ENCODE assay signal across 20 cellular contexts in the genomic region with DNA sequence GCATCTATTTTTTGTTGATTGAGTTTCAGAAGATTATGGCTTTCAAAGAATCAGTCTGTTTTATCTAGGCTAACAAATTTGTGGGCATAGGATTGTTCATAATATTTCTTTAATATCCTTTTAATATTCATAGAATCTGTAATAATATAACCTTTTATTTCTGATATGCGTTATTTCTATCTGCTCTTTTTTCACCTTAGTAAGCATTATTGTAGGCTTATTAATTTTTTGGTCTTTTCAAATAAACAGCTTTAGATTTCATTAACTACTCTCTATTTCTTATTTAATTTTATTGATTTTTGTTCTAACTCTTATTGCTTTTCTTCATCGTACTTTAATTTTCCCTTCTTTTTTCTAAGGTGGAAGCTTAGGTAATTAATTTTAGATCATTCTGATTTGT.
A peak's percentile ranks its signal among the peaks of the same experiment; 100 is the strongest.
DNase-seq lines count a peak whose midpoint lies in the region; ATAC-seq, FAIRE-seq and TF ChIP-seq lines count a peak whose summit lies in the region.
"Had no signal": no experiment of that assay in that cellular context is flagged by ENCODE, and none has a peak within 500 bp of the region (broad histone marks: within the 10 kb centered on the region; RNA-seq: fewer than 3 reads in every experiment).

No MANE protein-coding gene starts in this region.

- TF ChIP-seq EP300 in HepG2 (IDR thresholded peaks at IDR 0.05; ENCODE audit: low read depth in 2 of 2, low read length in 2 of 2) (no peak), HepG2 (CRISPR knock-in tag; IDR thresholded peaks at IDR 0.05; ENCODE audit: borderline replicate concordance) (no peak), K562 (IDR thresholded peaks at IDR 0.05; ENCODE audit: low read length) (no peak)

- CTCF ChIA-PET in HepG2 (lab: Yijun Ruan, JAX; ENCODE audit: low intra/inter-chr PET ratio, low total read pairs) (no interaction called here), K562 (lab: Yijun Ruan, JAX; ENCODE audit: low intra/inter-chr PET ratio) (no interaction called here)

- intact Hi-C loops in HepG2 (cut with micrococcal nuclease; ENCODE audit: unreplicated experiment) (no loop called here), right lobe of liver (cut with DNase I) (no loop called here), K562 (cut with micrococcal nuclease) (no loop called here)

- no peak overlapping the region for H3K27ac ChIP-seq in HepG2 (ENCODE audit: extremely low read length, insufficient read depth, low read length)
- H3K27ac ChIP-seq in right lobe of liver = no peak overlapping the region
- H3K27ac ChIP-seq in K562 (ENCODE audit: extremely low read depth, low read depth, low read length) = no peak overlapping the region
- no peak overlapping the region for H3K27ac ChIP-seq in small intestine (ENCODE audit: low read depth in 1 of 2, low read length in 1 of 2)
- H3K27ac ChIP-seq: 22Rv1; BLaER1 treated with 17β-estradiol and CSF1 and Interleukin-3, amounts not matched to agents 10 nM and 100 nM; C4-2B had no signal

- DNase-seq in HepG2 (ENCODE audit: low spot score) = no peak
- DNase-seq in right lobe of liver = no peak
- no peak for DNase-seq in K562 (ENCODE audit: extremely low read depth in 1 of 4, low spot score in 3 of 4)
- no peak for DNase-seq in small intestine
- DNase-seq in NCI-H345 (lab: John Stamatoyannopoulos, UW) = no peak
- no peak for DNase-seq in hepatic stellate cell (ENCODE audit: low spot score)
- DNase-seq: AML-193; Caco-2; Calu3; CD4-positive, alpha-beta T cell; CD8-positive, alpha-beta T cell; DMS79 treated with DMSO at 0.1 percent for 48 hours; GF-D8 had no signal

- H3K36me3 ChIP-seq in HepG2 (replicated peaks in 1 of 2; ENCODE audit: control insufficient read depth in 1 of 2, insufficient read depth in 2 of 2, low read length in 2 of 2) (no peaks in the 10 kb centered on the region), right lobe of liver (no peaks in the 10 kb centered on the region), K562 (ENCODE audit: control insufficient read depth, insufficient read depth, low read length) (no peaks in the 10 kb centered on the region), small intestine (ENCODE audit: control insufficient read depth in 2 of 2, insufficient read depth in 2 of 2, low read length in 2 of 2) (no peaks in the 10 kb centered on the region)
- H3K36me3 ChIP-seq: BLaER1 treated with 17β-estradiol and CSF1 and Interleukin-3, amounts not matched to agents 10 nM and 100 nM had no signal

- H3K4me3 ChIP-seq in HepG2 (replicated peaks in 1 of 3; ENCODE audit: insufficient read depth in 1 of 3, low read depth in 2 of 3, low read length in 3 of 3) = no peak overlapping the region
- H3K4me3 ChIP-seq in right lobe of liver = no peak overlapping the region
- H3K4me3 ChIP-seq in K562 = no peak overlapping the region
- H3K4me3 ChIP-seq in small intestine (ENCODE audit: low read depth in 1 of 2, low read length in 2 of 2) = no peak overlapping the region
- H3K4me3 ChIP-seq: BLaER1 treated with 17β-estradiol and CSF1 and Interleukin-3, amounts not matched to agents 10 nM and 100 nM had no signal

- TF ChIP-seq CTCF in HepG2 (CRISPR knock-in tag; IDR thresholded peaks at IDR 0.05) (no peak), right lobe of liver (IDR thresholded peaks at IDR 0.05) (no peak), K562 (IDR thresholded peaks at IDR 0.05 in 2 of 3, conservative IDR thresholded peaks at IDR 0.05 in 1 of 3; ENCODE audit: insufficient read depth in 2 of 3, low read depth in 1 of 3, low read length in 3 of 3) (no peak)

- WGBS in HepG2 (ENCODE audit: low lambda C conversion rate) = 2% methylated on average over 2 of the region's 2 CpGs
- WGBS in right lobe of liver (ENCODE audit: insufficient coverage, low coverage, low lambda C conversion rate, missing lambda C conversion rate) = 52% methylated on average over 2 of the region's 2 CpGs
- WGBS in K562 (ENCODE audit: insufficient coverage, low coverage, missing lambda C conversion rate) = 0% methylated on average over 2 of the region's 2 CpGs
- WGBS in small intestine, 3 donors = 83 to 93% (median 93%) methylated on average over 2 of the region's 2 CpGs

- no peaks in the 10 kb centered on the region for H3K27me3 ChIP-seq in HepG2 (ENCODE audit: control insufficient read depth in 1 of 2, insufficient read depth in 2 of 2, low read length in 2 of 2)
- no peaks in the 10 kb centered on the region for H3K27me3 ChIP-seq in right lobe of liver
- H3K27me3 ChIP-seq in K562 (ENCODE audit: control insufficient read depth in 2 of 2, insufficient read depth in 2 of 2, low read length in 2 of 2) = no peaks in the 10 kb centered on the region
- H3K27me3 ChIP-seq in small intestine (ENCODE audit: control insufficient read depth in 2 of 2, insufficient read depth in 2 of 2, low read length in 2 of 2) = no peaks in the 10 kb centered on the region
- H3K27me3 ChIP-seq: BLaER1 treated with 17β-estradiol and CSF1 and Interleukin-3, amounts not matched to agents 10 nM and 100 nM had no signal

- H3K9me3 ChIP-seq in HepG2 (ENCODE audit: low read length) = peaks cover 94% of the 10 kb centered on the region
- H3K9me3 ChIP-seq in right lobe of liver = no peaks in the 10 kb centered on the region
- H3K9me3 ChIP-seq in K562 (replicated peaks; ENCODE audit: control insufficient read depth, insufficient read depth, low read depth, low read length) = no peaks in the 10 kb centered on the region; the same call in 1 of the 2 replicates
- H3K9me3 ChIP-seq in small intestine (ENCODE audit: control insufficient read depth, low read depth) = no peaks in the 10 kb centered on the region
- H3K9me3 ChIP-seq: Caco-2 had no signal

- POLR2A ChIA-PET in HepG2 (lab: Yijun Ruan, JAX) = no interaction called here
- POLR2A ChIA-PET in K562 (lab: Yijun Ruan, JAX) = no interaction called here

- no peaks in the 10 kb centered on the region for H4K20me1 ChIP-seq in HepG2 (ENCODE audit: insufficient read depth, low read length)
- no peaks in the 10 kb centered on the region for H4K20me1 ChIP-seq in K562 (replicated peaks; ENCODE audit: control insufficient read depth, insufficient read depth, low read length)
- H4K20me1 ChIP-seq: BLaER1 treated with 17β-estradiol and CSF1 and Interleukin-3, amounts not matched to agents 10 nM and 100 nM had no signal

- no peak for TF ChIP-seq RAD21 in HepG2 (CRISPR knock-in tag; IDR thresholded peaks at IDR 0.05)
- TF ChIP-seq RAD21 in K562 (CRISPR knock-in tag; conservative IDR thresholded peaks at IDR 0.05 in 1 of 2, IDR thresholded peaks at IDR 0.05 in 1 of 2) = no peak

- H3K79me2 ChIP-seq in HepG2 (ENCODE audit: insufficient read depth, low read length) (no peaks in the 10 kb centered on the region), K562 (ENCODE audit: control insufficient read depth, insufficient read depth, low read length) (no peaks in the 10 kb centered on the region)

- TF ChIP-seq POLR2A in HepG2 (IDR thresholded peaks at IDR 0.05; ENCODE audit: insufficient read depth in 1 of 2, low read depth in 2 of 2, low read length in 2 of 2) = no peak
- TF ChIP-seq POLR2A in right lobe of liver (IDR thresholded peaks at IDR 0.05) = no peak
- TF ChIP-seq POLR2A in K562 (conservative IDR thresholded peaks at IDR 0.05) = no peak

- no peak overlapping the region for H3K9ac ChIP-seq in HepG2 (ENCODE audit: insufficient read depth, low read depth, low read length)
- H3K9ac ChIP-seq in K562 (ENCODE audit: insufficient read depth in 1 of 2, low read depth in 2 of 2, low read length in 2 of 2) = no peak overlapping the region
- H3K9ac ChIP-seq: BLaER1 treated with 17β-estradiol and CSF1 and Interleukin-3, amounts not matched to agents 10 nM and 100 nM had no signal

- BruUV-seq in HepG2 (replicated peaks; lab: Mats Ljungman, UMichigan) (no TSS peak), K562 (replicated peaks; lab: Mats Ljungman, UMichigan) (no TSS peak)

- H2AFZ ChIP-seq in HepG2 (ENCODE audit: low read length) (no peak overlapping the region), K562 (ENCODE audit: low read depth, low read length) (no peak overlapping the region)

- no peaks in the 10 kb centered on the region for H3K4me1 ChIP-seq in HepG2 (ENCODE audit: insufficient read depth, low read length)
- no peaks in the 10 kb centered on the region for H3K4me1 ChIP-seq in right lobe of liver
- no peaks in the 10 kb centered on the region for H3K4me1 ChIP-seq in K562 (replicated peaks in 1 of 2; ENCODE audit: control insufficient read depth in 2 of 2, insufficient read depth in 2 of 2, low read length in 2 of 2)
- no peaks in the 10 kb centered on the region for H3K4me1 ChIP-seq in small intestine (ENCODE audit: control insufficient read depth in 2 of 2, insufficient read depth in 1 of 2, low read depth in 1 of 2, low read length in 1 of 2)
- H3K4me1 ChIP-seq: BLaER1 treated with 17β-estradiol and CSF1 and Interleukin-3, amounts not matched to agents 10 nM and 100 nM; Caco-2 had no signal

- in situ Hi-C loops in HepG2 (cut with HindIII; ENCODE audit: extremely low pct_ligation_motif_present, low pct_unique_long_range_greater_than_20kb) (no loop called here), K562 (cut with MboI) (no loop called here)

- FAIRE-seq in HepG2 (lab: Jason Lieb, UNC) (no peak), K562 (lab: Jason Lieb, UNC) (no peak), small intestine (lab: Jason Lieb, UNC) (peak; percentile 81)
- FAIRE-seq: D721Med, G401.6, GM12891, GM19239 had no signal

- H3K4me2 ChIP-seq in HepG2 (ENCODE audit: low read depth, low read length) (no peak overlapping the region), K562 (ENCODE audit: insufficient read depth, low read length) (no peak overlapping the region)
- H3K4me2 ChIP-seq: BLaER1 treated with 17β-estradiol and CSF1 and Interleukin-3, amounts not matched to agents 10 nM and 100 nM had no signal

- no peak for ATAC-seq in HepG2
- ATAC-seq in right lobe of liver = no peak
- ATAC-seq in K562 = no peak
- ATAC-seq: CD8-positive, alpha-beta T cell had no signal

- H3K9me1 ChIP-seq in K562 (ENCODE audit: control insufficient read depth, insufficient read depth, low read length) = no peaks in the 10 kb centered on the region

TF ChIP-seq in HepG2, 621 proteins besides CTCF, POLR2A, EP300 and RAD21 (continues in another document):
- no peak for TF ChIP-seq HES4 (CRISPR knock-in tag; IDR thresholded peaks at IDR 0.05; ENCODE audit: borderline replicate concordance)
- no peak for TF ChIP-seq ATF1 (CRISPR knock-in tag; IDR thresholded peaks at IDR 0.05)
- peak; percentile 50 to 80 for TF ChIP-seq MAFK (conservative IDR thresholded peaks at IDR 0.05 in 1 of 2, IDR thresholded peaks at IDR 0.05 in 1 of 2; ENCODE audit: low read length in 2 of 2)
- no peak for TF ChIP-seq ZZZ3 (CRISPR knock-in tag; IDR thresholded peaks at IDR 0.05; ENCODE audit: borderline replicate concordance)

TF ChIP-seq in K562, 482 proteins besides CTCF, POLR2A, EP300 and RAD21:
- TF ChIP-seq C11orf30 (IDR thresholded peaks at IDR 0.05; ENCODE audit: low read depth) (peak; percentile 31; the same call in 1 of the 2 replicates), GATAD2A (IDR thresholded peaks at IDR 0.05) (no peak), ZNF316 (IDR thresholded peaks at IDR 0.05) (peak; percentile 62; the same call in 1 of the 2 replicates), CBX2 (IDR thresholded peaks at IDR 0.05; ENCODE audit: insufficient read depth, low read length, poor library complexity, severe bottlenecking) (no peak), ZNF561 (CRISPR knock-in tag; conservative IDR thresholded peaks at IDR 0.05) (no peak)
TF ChIP-seq in K562: peak in this region for 2.
